Comparison of ENCODE assay signal across 24 cellular contexts in genomic region chr16:83912152-83912948, GRCh38. TPM values are rescaled to one million over a fixed set of nuclear protein-coding genes. Genes with fewer than 3 reads are reported as not detected.
DNase-seq lines count a peak whose midpoint lies in the region; ATAC-seq, FAIRE-seq and TF ChIP-seq lines count a peak whose summit lies in the region.
"Had no signal": no experiment of that assay in that cellular context is flagged by ENCODE, and none has a peak within 500 bp of the region (broad histone marks: within the 10 kb centered on the region; RNA-seq: fewer than 3 reads in every experiment).

No MANE protein-coding gene starts in this region.

- 85% methylated on average over 20 of the region's 20 CpGs for WGBS in right cardiac atrium
- WGBS in neuronal stem cell (ENCODE audit: extremely low coverage in 2 of 2, insufficient read length in 2 of 2, insufficient replicate concordance in 1 of 2), 2 donors, result no CpG with 5 or more reads among the region's 20 CpGs

- no peak overlapping the region for H3K4ac ChIP-seq in neuronal stem cell (ENCODE audit: low read length)

- H3K27ac ChIP-seq in right cardiac atrium (ENCODE audit: low read length) (peak overlapping the region; percentile 94), neuronal stem cell (replicated peaks; ENCODE audit: low read length) (no peak overlapping the region)
- H3K27ac ChIP-seq: BLaER1, pancreas had no signal

- no peak overlapping the region for H2AFZ ChIP-seq in neuronal stem cell (ENCODE audit: low read length)
- H2AFZ ChIP-seq: GM23338 had no signal

- H3K4me1 ChIP-seq in right cardiac atrium (ENCODE audit: control insufficient read depth, insufficient read depth, low read length) (peaks cover 2% of the 10 kb centered on the region), neuronal stem cell (ENCODE audit: control insufficient read depth in 2 of 2, insufficient read depth in 1 of 2, low read depth in 1 of 2, low read length in 2 of 2) (peaks cover 2 to 12% of the 10 kb centered on the region in 2 donors)
- H3K4me1 ChIP-seq: pancreas had no signal

- no peak overlapping the region for H2AK5ac ChIP-seq in neuronal stem cell (ENCODE audit: low read depth, low read length)

- peak overlapping the region; percentile 29 for H2BK5ac ChIP-seq in neuronal stem cell (ENCODE audit: low read length)

- H3K9ac ChIP-seq in neuronal stem cell (ENCODE audit: low read depth, low read length, poor library complexity), result no peak overlapping the region
- H3K9ac ChIP-seq: BLaER1 had no signal

- no peak overlapping the region for H2BK12ac ChIP-seq in neuronal stem cell (ENCODE audit: low read length)

- no peak overlapping the region for H4K8ac ChIP-seq in neuronal stem cell (ENCODE audit: low read depth, low read length)

- H3K9me3 ChIP-seq in right cardiac atrium (ENCODE audit: control insufficient read depth, low read length) (no peaks in the 10 kb centered on the region), neuronal stem cell (replicated peaks in 1 of 2; ENCODE audit: control insufficient read depth in 2 of 2, insufficient read depth in 1 of 2, low read depth in 1 of 2, low read length in 2 of 2) (peaks cover 0 to 2% of the 10 kb centered on the region in 2 donors)
- H3K9me3 ChIP-seq: BLaER1, MG63, pancreas had no signal

- no peak overlapping the region for H3K14ac ChIP-seq in neuronal stem cell (ENCODE audit: low read length)

- no peak for TF ChIP-seq CTCF in epithelial cell of esophagus (IDR thresholded peaks at IDR 0.05; ENCODE audit: insufficient read depth, low read depth, low read length, missing control alignments)

- H3K4me3 ChIP-seq in epithelial cell of esophagus (ENCODE audit: low read length) (no peak overlapping the region), right cardiac atrium (ENCODE audit: low read length) (no peak overlapping the region), neuronal stem cell (ENCODE audit: low read length in 2 of 2) (no peak overlapping the region)
- H3K4me3 ChIP-seq: BLaER1, GM23338, MG63, pancreas, smooth muscle cell had no signal

- H3K36me3 ChIP-seq in neuronal stem cell (replicated peaks in 1 of 2; ENCODE audit: control insufficient read depth in 2 of 2, insufficient read depth in 2 of 2, low read length in 2 of 2), result peaks cover 15 to 75% of the 10 kb centered on the region in 2 donors
- H3K36me3 ChIP-seq: MG63 had no signal

- peak; percentile 33 for FAIRE-seq in HTR-8/SVneo (lab: Jason Lieb, UNC)
- FAIRE-seq: colon, endometrium, pancreas had no signal

- no peak overlapping the region for H3K18ac ChIP-seq in neuronal stem cell (ENCODE audit: low read length)

- H3K27me3 ChIP-seq in right cardiac atrium (ENCODE audit: control insufficient read depth, insufficient read depth) (no peaks in the 10 kb centered on the region), neuronal stem cell (ENCODE audit: control insufficient read depth in 3 of 3, insufficient read depth in 3 of 3, low read depth in 1 of 3, low read length in 3 of 3) (no peaks in the 10 kb centered on the region)
- H3K27me3 ChIP-seq: BLaER1, MG63, pancreas had no signal

- H3K4me2 ChIP-seq in neuronal stem cell (ENCODE audit: insufficient read depth, low read length, poor library complexity, severe bottlenecking), result no peak overlapping the region
- H3K4me2 ChIP-seq: BLaER1, GM23338, smooth muscle cell had no signal

- no peak overlapping the region for H3K23ac ChIP-seq in neuronal stem cell (ENCODE audit: low read depth, low read length, poor library complexity)

- no peak overlapping the region for H2BK15ac ChIP-seq in neuronal stem cell (ENCODE audit: low read length)

- intact Hi-C loops in right cardiac atrium (cut with DNase I), result no loop called here

- H3K79me1 ChIP-seq in neuronal stem cell (ENCODE audit: low read depth, low read length), result no peaks in the 10 kb centered on the region

- ATAC-seq in right cardiac atrium (peak; percentile 69 to 71), GM19035 (IDR thresholded peaks at IDR 0.05; ENCODE audit: unreplicated experiment) (no peak)
- ATAC-seq: activated T-cell treated with anti-CD3 and anti-CD28 coated beads, Interleukin-2, amount 50 U/mL, for 72 hours; GM23338; stimulated activated naive CD8-positive, alpha-beta T cell treated with anti-CD3 and anti-CD28 coated beads, Interleukin-15, amount 100 ng/mL, for 72 hours had no signal

- no peak overlapping the region for H4K91ac ChIP-seq in neuronal stem cell (ENCODE audit: low read depth, low read length, poor library complexity)

- no peak overlapping the region for H2BK120ac ChIP-seq in neuronal stem cell (ENCODE audit: low read depth, low read length)

- DNase-seq in HTR-8/SVneo (ENCODE audit: insufficient read length, low spot score) (no peak), epithelial cell of esophagus (ENCODE audit: low read depth) (peak; percentile 9), right cardiac atrium (peak in 2 of 3 donors; percentile 67 to 78), neuronal stem cell (ENCODE audit: low spot score) (no peak), SW480 (ENCODE audit: low spot score) (no peak), occipital lobe (lab: John Stamatoyannopoulos, UW) (no peak), medulla oblongata (ENCODE audit: extremely low spot score) (no peak)
- DNase-seq: activated B cell treated with CpG ODN at 0.5 μM for 24 hours; activated naive CD8-positive, alpha-beta T cell treated with anti-CD3 and anti-CD28 coated beads for 36 hours; activated T-cell treated with anti-CD3 and anti-CD28 coated beads, Interleukin-2, amount 50 U/mL, for 72 hours; MG63; NCI-H1694; pancreas; stimulated activated CD4-positive, alpha-beta T cell treated with anti-CD3 and anti-CD28 coated beads, Interleukin-4, amount 100 ng/mL, for 1 hour; stimulated activated naive CD8-positive, alpha-beta T cell treated with anti-CD3 and anti-CD28 coated beads, Interleukin-15, amount 100 ng/mL, for 72 hours had no signal

RNA-seq across cellular contexts. Expression of gene MLYCD, which starts 13.4 kb away (rescaled TPM):
- 10 to 100 TPM; 24.1 to 34.5 (median 29.1) TPM for total RNA-seq in right cardiac atrium
- polyA plus RNA-seq in right cardiac atrium, result 27.4 TPM
- 1.1 TPM for polyA plus RNA-seq in neuronal stem cell (2013, experiment 1 of 2)
- polyA plus RNA-seq in neuronal stem cell (2013, experiment 2 of 2), result 1.2 TPM
- 3.6 TPM for total RNA-seq in occipital lobe

RNA-seq across cellular contexts. Expression of gene OSGIN1, which starts 40.7 kb away (rescaled TPM):
- total RNA-seq in right cardiac atrium, result 1 to 10 TPM; 2.4 to 6.8 (median 3.8) TPM
- 3.6 TPM for polyA plus RNA-seq in right cardiac atrium
- polyA plus RNA-seq in neuronal stem cell (2013, experiment 1 of 2), result 0.20 TPM
- 0.25 TPM for polyA plus RNA-seq in neuronal stem cell (2013, experiment 2 of 2)
- total RNA-seq in occipital lobe, result 0.31 TPM

RNA-seq across cellular contexts. Expression of gene NECAB2, which starts 55.7 kb away (rescaled TPM):
- total RNA-seq in right cardiac atrium (1 to 10 TPM in 2 of 4 donors, under 1 TPM in 2; 0.28 to 1.8 (median 1.4) TPM), occipital lobe (1.9 TPM)
- 1.7 TPM for polyA plus RNA-seq in right cardiac atrium
- polyA plus RNA-seq in neuronal stem cell (2013, experiment 1 of 2), result 23.1 TPM
- 20.8 TPM for polyA plus RNA-seq in neuronal stem cell (2013, experiment 2 of 2)
- total RNA-seq: activated B cell treated with CpG ODN at 0.5 μM for 24 hours; activated naive CD8-positive, alpha-beta T cell treated with anti-CD3 and anti-CD28 coated beads for 36 hours; SK-MEL-5; T-helper 2 cell treated with Interferon-gamma antibody and Interleukin-4, amounts not matched to agents 100 ng/mL and 5 ng/mL, for 36 hours; ureter had no signal

Comparison
In these comparisons a context has a peak if more than half of its experiments do, and no peak if none do; other contexts are left out.
1. DNase-seq: peak in epithelial cell of esophagus (single experiment) and right cardiac atrium (2 of 3); none in HTR-8/SVneo (single experiment), neuronal stem cell (single experiment), SW480 (single experiment), occipital lobe (single experiment) and medulla oblongata (single experiment).